Comparison of ENCODE assay signal across 21 cellular contexts in genomic region chr2:21024722-21025389, GRCh38. TPM values are rescaled to one million over a fixed set of nuclear protein-coding genes. Genes with fewer than 3 reads are reported as not detected.
A peak's percentile ranks its signal among the peaks of the same experiment; 100 is the strongest.
DNase-seq lines count a peak whose midpoint lies in the region; ATAC-seq and TF ChIP-seq lines count a peak whose summit lies in the region.
"Had no signal": no experiment of that assay in that cellular context is flagged by ENCODE, and none has a peak within 500 bp of the region (broad histone marks: within the 10 kb centered on the region; RNA-seq: fewer than 3 reads in every experiment).

No MANE protein-coding gene starts in this region.

- no peaks in the 10 kb centered on the region for H3K4me1 Mint-ChIP-seq in effector memory CD8-positive, alpha-beta T cell (ENCODE audit: low read depth in 2 of 2)
- H3K4me1 Mint-ChIP-seq: B cell; CD4-positive, alpha-beta memory T cell; GM23338; H9 had no signal

- peaks cover 0 to 10% (median 8%) of the 10 kb centered on the region in 10 experiments; a peak in 8 of 20 replicates for H3K4me1 ChIP-seq in BLaER1 treated with 17β-estradiol and CSF1 and Interleukin-3, amounts not matched to agents 10 nM and 100 nM
- peaks cover 8 to 22% of the 10 kb centered on the region in 2 donors for H3K4me1 ChIP-seq in thoracic aorta (ENCODE audit: control insufficient read depth in 1 of 2, low read depth in 2 of 2)

- H3K9ac ChIP-seq in BLaER1 treated with 17β-estradiol and CSF1 and Interleukin-3, amounts not matched to agents 10 nM and 100 nM: no peak overlapping the region

- H3K36me3 Mint-ChIP-seq in effector memory CD8-positive, alpha-beta T cell (ENCODE audit: insufficient read depth): no peaks in the 10 kb centered on the region
- H3K36me3 Mint-ChIP-seq: CD4-positive, alpha-beta memory T cell had no signal

- H3K27ac Mint-ChIP-seq in effector memory CD8-positive, alpha-beta T cell: no peak overlapping the region
- H3K27ac Mint-ChIP-seq: B cell; CD4-positive, alpha-beta memory T cell; GM23338; H9 had no signal

- peak; percentile 6 for ATAC-seq in left lobe of liver
- ATAC-seq in thoracic aorta (ENCODE audit: insufficient number of reproducible peaks, low FRiP score, low read depth): no peak
- no peak for ATAC-seq in effector memory CD8-positive, alpha-beta T cell (replicated peaks)
- ATAC-seq: GM23338, HCT116 had no signal

- H3K27me3 ChIP-seq in BLaER1 treated with 17β-estradiol and CSF1 and Interleukin-3, amounts not matched to agents 10 nM and 100 nM: no peaks in the 10 kb centered on the region
- H3K27me3 ChIP-seq in thoracic aorta (replicated peaks; ENCODE audit: insufficient read depth): no peaks in the 10 kb centered on the region

- H3K4me2 ChIP-seq in BLaER1 treated with 17β-estradiol and CSF1 and Interleukin-3, amounts not matched to agents 10 nM and 100 nM: peak overlapping the region in 9 of 11 experiments; percentile 3 to 56 (median 38); a peak in 13 of 22 replicates
- H3K4me2 ChIP-seq: GM23338 had no signal

- no peak overlapping the region for H3K4me3 ChIP-seq in BLaER1 treated with 17β-estradiol and CSF1 and Interleukin-3, amounts not matched to agents 10 nM and 100 nM
- no peak overlapping the region for H3K4me3 ChIP-seq in thoracic aorta
- H3K4me3 ChIP-seq: GM23338 had no signal

- DNase-seq in left lobe of liver (ENCODE audit: low spot score) (no peak), thoracic aorta (ENCODE audit: low spot score) (no peak), NCI-H510A (lab: John Stamatoyannopoulos, UW) (no peak)
- DNase-seq in stimulated activated CD4-positive, alpha-beta T cell treated with anti-CD3 and anti-CD28 coated beads, Interleukin-4, amount 100 ng/mL, for 24 hours: no peak
- no peak for DNase-seq in effector memory CD8-positive, alpha-beta T cell
- DNase-seq: C1 segment of cervical spinal cord; Calu3; CD4-positive, alpha-beta memory T cell; COR-L47; DMS53; DMS79 treated with DMSO at 0.1 percent for 48 hours; GF-D8; H9 had no signal

- H3K9me3 ChIP-seq in BLaER1 treated with 17β-estradiol and CSF1 and Interleukin-3, amounts not matched to agents 10 nM and 100 nM (replicated peaks in 1 of 11): no peaks in the 10 kb centered on the region
- no peaks in the 10 kb centered on the region for H3K9me3 ChIP-seq in thoracic aorta

- H3K36me3 ChIP-seq in BLaER1 treated with 17β-estradiol and CSF1 and Interleukin-3, amounts not matched to agents 10 nM and 100 nM: no peaks in the 10 kb centered on the region
- no peaks in the 10 kb centered on the region for H3K36me3 ChIP-seq in thoracic aorta

- H3K4me3 Mint-ChIP-seq in effector memory CD8-positive, alpha-beta T cell: no peak overlapping the region
- H3K4me3 Mint-ChIP-seq: B cell; CD4-positive, alpha-beta memory T cell; GM23338; H9 had no signal

- no peak overlapping the region for H3K27ac ChIP-seq in BLaER1 treated with 17β-estradiol and CSF1 and Interleukin-3, amounts not matched to agents 10 nM and 100 nM
- peak overlapping the region; percentile 68 to 71 for H3K27ac ChIP-seq in thoracic aorta

- H3K9me3 Mint-ChIP-seq in effector memory CD8-positive, alpha-beta T cell: no peaks in the 10 kb centered on the region
- H3K9me3 Mint-ChIP-seq: CD4-positive, alpha-beta memory T cell; GM23338; H9 had no signal

- peaks cover 8 to 9% of the 10 kb centered on the region in 2 donors for H3K27me3 Mint-ChIP-seq in effector memory CD8-positive, alpha-beta T cell

- no peaks in the 10 kb centered on the region for H4K20me1 ChIP-seq in BLaER1 treated with 17β-estradiol and CSF1 and Interleukin-3, amounts not matched to agents 10 nM and 100 nM

- no peak for TF ChIP-seq CTCF in thoracic aorta (IDR thresholded peaks at IDR 0.05)

RNA-seq across cellular contexts. Expression of gene APOB, which starts 19.0 kb away (rescaled TPM):
- 2,405 TPM for total RNA-seq in left lobe of liver
- total RNA-seq in thoracic aorta: 1 to 10 TPM; 4.7 to 6.1 TPM
- total RNA-seq: A172; B cell; CD4-positive, alpha-beta memory T cell; Daoy; G401; H4 had no signal

Comparison
In these comparisons a context has a peak if more than half of its experiments do, and no peak if none do; other contexts are left out.
1. H3K27ac ChIP-seq: peak in thoracic aorta (2 of 2); none in BLaER1 treated with 17β-estradiol and CSF1 and Interleukin-3, amounts not matched to agents 10 nM and 100 nM (0 of 11).
2. RNA of gene APOB, which starts 19.0 kb away (total RNA-seq): 2,405 TPM in left lobe of liver (single experiment); 4.7 to 6.1 TPM in thoracic aorta; every median in the first group is over 100 times any median in the second.